In the genomic region with DNA sequence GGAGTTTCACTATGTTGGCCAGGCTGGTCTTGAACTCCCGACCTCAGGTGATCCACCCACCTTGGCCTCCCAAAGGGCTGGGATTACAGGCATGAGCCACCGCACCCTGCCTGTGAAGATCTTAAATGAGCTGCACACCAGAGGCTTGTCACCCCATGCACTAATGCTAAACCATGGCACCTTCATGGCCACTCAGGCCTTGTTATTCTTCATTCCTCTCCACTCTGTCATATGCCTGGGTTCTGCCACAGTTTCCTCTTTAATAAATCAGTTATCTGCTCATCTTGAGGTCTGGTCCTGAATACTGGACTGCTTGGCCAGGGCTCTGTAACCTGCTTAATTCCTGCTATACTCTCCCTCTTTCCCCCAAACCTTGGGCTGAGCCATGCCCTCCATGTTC, we compare ENCODE assay signal across 17 cellular contexts.
DNase-seq lines count a peak whose midpoint lies in the region; ATAC-seq, FAIRE-seq and TF ChIP-seq lines count a peak whose summit lies in the region.
"Had no signal": no experiment of that assay in that cellular context is flagged by ENCODE, and none has a peak within 500 bp of the region (broad histone marks: within the 10 kb centered on the region; RNA-seq: fewer than 3 reads in every experiment).

No MANE protein-coding gene starts in this region.

- no peaks in the 10 kb centered on the region for H3K79me2 ChIP-seq in GM12878 (ENCODE audit: control insufficient read depth, insufficient read depth, low read length)

- in situ Hi-C loops in GM12878 (cut with MboI), result no loop called here

- no peak for TF ChIP-seq CTCF in GM12878 (IDR thresholded peaks at IDR 0.05 in 2 of 3, conservative IDR thresholded peaks at IDR 0.05 in 1 of 3; ENCODE audit: control insufficient read depth in 2 of 3, extremely low read depth in 1 of 3, insufficient read depth in 1 of 3, low read depth in 3 of 3, low read length in 3 of 3)
- TF ChIP-seq CTCF in testis (IDR thresholded peaks at IDR 0.05), result no peak

- peak; percentile 21 for DNase-seq in EL
- DNase-seq in GM12878 (ENCODE audit: low read depth, low spot score), result no peak
- DNase-seq in testis, result no peak
- DNase-seq in HUDEP-2 (lab: John Stamatoyannopoulos, UW; ENCODE audit: unreplicated experiment in 76 of 76), result no peak
- DNase-seq: ACHN; Caco-2; CD4-positive, alpha-beta T cell; GF-D8; GOT3; H7; HFFc6 had no signal

- H3K4me3 ChIP-seq in GM12878 (no peak overlapping the region), testis (no peak overlapping the region)

- 68% methylated on average over 2 of the region's 2 CpGs for WGBS in GM12878 (ENCODE audit: insufficient coverage, insufficient replicate concordance, low lambda C conversion rate, missing lambda C conversion rate)
- 92 to 95% methylated on average over 2 of the region's 2 CpGs for WGBS in testis, 2 donors

- no peak for TF ChIP-seq EP300 in GM12878 (IDR thresholded peaks at IDR 0.05; ENCODE audit: borderline replicate concordance in 1 of 2, control insufficient read depth in 1 of 2, low read depth in 2 of 2, low read length in 2 of 2)

- H3K27ac ChIP-seq in GM12878 (ENCODE audit: control insufficient read depth, insufficient read depth) (no peak overlapping the region), testis (no peak overlapping the region)
- H3K27ac ChIP-seq: C4-2B had no signal

- no peaks in the 10 kb centered on the region for H4K20me1 ChIP-seq in GM12878 (ENCODE audit: control insufficient read depth, insufficient read depth)

- RAD21 ChIA-PET in GM12878 (lab: Charles Lee; ENCODE audit: unreplicated experiment), result no interaction called here

- H3K9ac ChIP-seq in GM12878 (ENCODE audit: control insufficient read depth, insufficient read depth, low read length), result no peak overlapping the region

- TF ChIP-seq POLR2A in GM12878 (IDR thresholded peaks at IDR 0.05; ENCODE audit: low read depth, low read length) (no peak), testis (IDR thresholded peaks at IDR 0.05) (no peak)

- SMC1A ChIA-PET in GM12878 (lab: Charles Lee; ENCODE audit: uncharacterized antibody, unreplicated experiment), result interaction anchor here (1.6 to 2.0 kb wide), 2 partner anchors 10 to 11 kb away, joined by 5 to 6 read pairs; no protein-coding TSS in a partner anchor

- no peak overlapping the region for H2AFZ ChIP-seq in GM12878 (ENCODE audit: control insufficient read depth, low read depth, low read length)

- H3K4me1 ChIP-seq in GM12878 (ENCODE audit: control insufficient read depth, insufficient read depth, low read length) (no peaks in the 10 kb centered on the region), testis (peaks cover 11% of the 10 kb centered on the region)
- H3K4me1 ChIP-seq: Caco-2 had no signal

- no peak for TF ChIP-seq RAD21 in GM12878 (IDR thresholded peaks at IDR 0.05; ENCODE audit: insufficient read depth, low read depth, low read length)

- FAIRE-seq in GM12878 (lab: Jason Lieb, UNC), result peak; percentile 38
- FAIRE-seq: A204.1, D721Med had no signal

- H3K9me3 ChIP-seq in GM12878 (replicated peaks; ENCODE audit: control insufficient read depth, insufficient read depth, low read length) (no peaks in the 10 kb centered on the region), testis (no peaks in the 10 kb centered on the region)
- H3K9me3 ChIP-seq: Caco-2 had no signal

- POLR2A ChIA-PET in GM12878 (lab: Charles Lee), result no interaction called here

- intact Hi-C loops in GM12878 (cut with micrococcal nuclease; ENCODE audit: unreplicated experiment), result no loop called here
- intact Hi-C loops in testis (cut with DNase I; ENCODE audit: low total_unique reads), result no loop called here

- H3K4me2 ChIP-seq in GM12878 (ENCODE audit: control insufficient read depth, insufficient read depth), result no peak overlapping the region

- CTCF ChIA-PET in GM12878 (lab: Yijun Ruan, JAX), result no interaction called here

- H3K27me3 ChIP-seq in GM12878 (replicated peaks in 1 of 2; ENCODE audit: control insufficient read depth in 2 of 2, insufficient read depth in 2 of 2, low read length in 1 of 2), result no peaks in the 10 kb centered on the region
- H3K27me3 ChIP-seq in testis, result no peaks in the 10 kb centered on the region

- no peaks in the 10 kb centered on the region for H3K36me3 ChIP-seq in GM12878 (ENCODE audit: control insufficient read depth in 2 of 2, insufficient read depth in 2 of 2, low read length in 1 of 2)
- H3K36me3 ChIP-seq in testis (ENCODE audit: low read depth, missing control alignments), result no peaks in the 10 kb centered on the region

- no TSS peak for BruUV-seq in GM12878 (replicated peaks; lab: Mats Ljungman, UMichigan)

- no peak for ATAC-seq in GM12878
- ATAC-seq in esophagus mucosa, result peak; percentile 70
- no peak for ATAC-seq in HG03432 (IDR thresholded peaks at IDR 0.05; ENCODE audit: unreplicated experiment)
- ATAC-seq: HCT116 had no signal

TF ChIP-seq in GM12878, 131 proteins besides CTCF, POLR2A, EP300 and RAD21 (continues in another document):
- TF ChIP-seq FOS (IDR thresholded peaks at IDR 0.05; ENCODE audit: borderline replicate concordance, extremely low read depth, insufficient read length) (no peak), EGR1 (IDR thresholded peaks at IDR 0.05; ENCODE audit: borderline replicate concordance in 1 of 2, low read depth in 2 of 2, low read length in 2 of 2) (no peak), ZZZ3 (IDR thresholded peaks at IDR 0.05; ENCODE audit: control insufficient read depth, insufficient read length, low read depth) (no peak), MTA2 (IDR thresholded peaks at IDR 0.05; ENCODE audit: low read depth) (no peak), ZBED1 (IDR thresholded peaks at IDR 0.05; ENCODE audit: borderline replicate concordance) (no peak), ZSCAN29 (IDR thresholded peaks at IDR 0.05) (no peak), NFYA (IDR thresholded peaks at IDR 0.05; ENCODE audit: borderline replicate concordance, low read depth, low read length) (no peak), POLR2AphosphoS5 (IDR thresholded peaks at IDR 0.05; ENCODE audit: low read length) (no peak), IKZF1 (conservative IDR thresholded peaks at IDR 0.05) (no peak), STAT1 (conservative IDR thresholded peaks at IDR 0.05) (no peak), ZNF384 (IDR thresholded peaks at IDR 0.05; ENCODE audit: borderline replicate concordance, low read depth, low read length) (no peak), RFX5 (IDR thresholded peaks at IDR 0.05; ENCODE audit: low read depth, low read length) (no peak)
- TF ChIP-seq, protein P1, sequence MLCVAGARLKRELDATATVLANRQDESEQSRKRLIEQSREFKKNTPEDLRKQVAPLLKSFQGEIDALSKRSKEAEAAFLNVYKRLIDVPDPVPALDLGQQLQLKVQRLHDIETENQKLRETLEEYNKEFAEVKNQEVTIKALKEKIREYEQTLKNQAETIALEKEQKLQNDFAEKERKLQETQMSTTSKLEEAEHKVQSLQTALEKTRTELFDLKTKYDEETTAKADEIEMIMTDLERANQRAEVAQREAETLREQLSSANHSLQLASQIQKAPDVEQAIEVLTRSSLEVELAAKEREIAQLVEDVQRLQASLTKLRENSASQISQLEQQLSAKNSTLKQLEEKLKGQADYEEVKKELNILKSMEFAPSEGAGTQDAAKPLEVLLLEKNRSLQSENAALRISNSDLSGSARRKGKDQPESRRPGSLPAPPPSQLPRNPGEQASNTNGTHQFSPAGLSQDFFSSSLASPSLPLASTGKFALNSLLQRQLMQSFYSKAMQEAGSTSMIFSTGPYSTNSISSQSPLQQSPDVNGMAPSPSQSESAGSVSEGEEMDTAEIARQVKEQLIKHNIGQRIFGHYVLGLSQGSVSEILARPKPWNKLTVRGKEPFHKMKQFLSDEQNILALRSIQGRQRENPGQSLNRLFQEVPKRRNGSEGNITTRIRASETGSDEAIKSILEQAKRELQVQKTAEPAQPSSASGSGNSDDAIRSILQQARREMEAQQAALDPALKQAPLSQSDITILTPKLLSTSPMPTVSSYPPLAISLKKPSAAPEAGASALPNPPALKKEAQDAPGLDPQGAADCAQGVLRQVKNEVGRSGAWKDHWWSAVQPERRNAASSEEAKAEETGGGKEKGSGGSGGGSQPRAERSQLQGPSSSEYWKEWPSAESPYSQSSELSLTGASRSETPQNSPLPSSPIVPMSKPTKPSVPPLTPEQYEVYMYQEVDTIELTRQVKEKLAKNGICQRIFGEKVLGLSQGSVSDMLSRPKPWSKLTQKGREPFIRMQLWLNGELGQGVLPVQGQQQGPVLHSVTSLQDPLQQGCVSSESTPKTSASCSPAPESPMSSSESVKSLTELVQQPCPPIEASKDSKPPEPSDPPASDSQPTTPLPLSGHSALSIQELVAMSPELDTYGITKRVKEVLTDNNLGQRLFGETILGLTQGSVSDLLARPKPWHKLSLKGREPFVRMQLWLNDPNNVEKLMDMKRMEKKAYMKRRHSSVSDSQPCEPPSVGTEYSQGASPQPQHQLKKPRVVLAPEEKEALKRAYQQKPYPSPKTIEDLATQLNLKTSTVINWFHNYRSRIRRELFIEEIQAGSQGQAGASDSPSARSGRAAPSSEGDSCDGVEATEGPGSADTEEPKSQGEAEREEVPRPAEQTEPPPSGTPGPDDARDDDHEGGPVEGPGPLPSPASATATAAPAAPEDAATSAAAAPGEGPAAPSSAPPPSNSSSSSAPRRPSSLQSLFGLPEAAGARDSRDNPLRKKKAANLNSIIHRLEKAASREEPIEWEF (IDR thresholded peaks at IDR 0.05; ENCODE audit: insufficient replicate concordance, low read depth, low read length), result no peak
- TF ChIP-seq, protein P2, sequence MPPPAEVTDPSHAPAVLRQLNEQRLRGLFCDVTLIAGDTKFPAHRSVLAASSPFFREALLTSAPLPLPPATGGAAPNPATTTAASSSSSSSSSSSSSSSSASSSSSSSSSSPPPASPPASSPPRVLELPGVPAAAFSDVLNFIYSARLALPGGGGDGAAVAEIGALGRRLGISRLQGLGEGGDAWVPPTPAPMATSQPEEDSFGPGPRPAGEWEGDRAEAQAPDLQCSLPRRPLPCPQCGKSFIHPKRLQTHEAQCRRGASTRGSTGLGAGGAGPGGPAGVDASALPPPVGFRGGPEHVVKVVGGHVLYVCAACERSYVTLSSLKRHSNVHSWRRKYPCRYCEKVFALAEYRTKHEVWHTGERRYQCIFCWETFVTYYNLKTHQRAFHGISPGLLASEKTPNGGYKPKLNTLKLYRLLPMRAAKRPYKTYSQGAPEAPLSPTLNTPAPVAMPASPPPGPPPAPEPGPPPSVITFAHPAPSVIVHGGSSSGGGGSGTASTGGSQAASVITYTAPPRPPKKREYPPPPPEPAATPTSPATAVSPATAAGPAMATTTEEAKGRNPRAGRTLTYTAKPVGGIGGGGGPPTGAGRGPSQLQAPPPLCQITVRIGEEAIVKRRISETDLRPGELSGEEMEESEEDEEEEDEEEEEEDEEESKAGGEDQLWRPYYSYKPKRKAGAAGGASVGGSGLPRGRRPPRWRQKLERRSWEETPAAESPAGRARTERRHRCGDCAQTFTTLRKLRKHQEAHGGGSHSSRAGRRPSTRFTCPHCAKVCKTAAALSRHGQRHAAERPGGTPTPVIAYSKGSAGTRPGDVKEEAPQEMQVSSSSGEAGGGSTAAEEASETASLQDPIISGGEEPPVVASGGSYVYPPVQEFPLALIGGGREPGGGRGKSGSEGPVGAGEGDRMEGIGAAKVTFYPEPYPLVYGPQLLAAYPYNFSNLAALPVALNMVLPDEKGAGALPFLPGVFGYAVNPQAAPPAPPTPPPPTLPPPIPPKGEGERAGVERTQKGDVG (CRISPR knock-in tag; IDR thresholded peaks at IDR 0.05), result no peak
